ENCODE assay signal across 16 cellular contexts in the genomic region with DNA sequence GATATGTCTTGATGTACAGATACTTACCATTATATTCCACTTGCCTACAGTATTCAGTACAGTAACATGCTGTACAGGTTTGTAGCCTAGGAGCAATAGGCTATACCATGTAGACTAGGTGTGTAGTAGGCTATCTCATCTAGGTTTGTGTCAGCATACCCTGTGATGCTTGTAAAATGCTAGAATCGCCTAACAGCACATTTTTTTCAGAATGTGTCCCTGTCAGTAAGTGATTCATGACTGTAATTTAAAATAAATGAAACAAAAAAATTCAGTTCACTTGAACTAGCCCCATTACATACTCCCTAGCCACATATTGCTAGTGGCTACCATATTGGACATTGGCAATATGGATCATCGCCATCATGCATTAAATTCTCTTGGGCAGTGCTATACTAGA. TPM values are rescaled to one million over a fixed set of nuclear protein-coding genes. Genes with fewer than 3 reads are reported as not detected.
DNase-seq lines count a peak whose midpoint lies in the region; ATAC-seq and TF ChIP-seq lines count a peak whose summit lies in the region.
"Had no signal": no experiment of that assay in that cellular context is flagged by ENCODE, and none has a peak within 500 bp of the region (broad histone marks: within the 10 kb centered on the region; RNA-seq: fewer than 3 reads in every experiment).

No MANE protein-coding gene starts in this region.

- H3K9ac ChIP-seq in Karpas-422 (ENCODE audit: low read length): no peak overlapping the region
- H3K9ac ChIP-seq in H9 (ENCODE audit: extremely low read depth, insufficient read length, low read length): no peak overlapping the region

- H2BK120ac ChIP-seq in H9 (ENCODE audit: low read depth, low read length, poor library complexity, severe bottlenecking): no peak overlapping the region

- H3K27me3 ChIP-seq in Karpas-422 (ENCODE audit: low read length): no peaks in the 10 kb centered on the region
- no peaks in the 10 kb centered on the region for H3K27me3 ChIP-seq in tibial artery
- no peaks in the 10 kb centered on the region for H3K27me3 ChIP-seq in H9 (ENCODE audit: insufficient read depth, low read length)
- no peaks in the 10 kb centered on the region for H3K27me3 ChIP-seq in testis
- H3K27me3 ChIP-seq: BE2C had no signal

- TF ChIP-seq CTCF in coronary artery (IDR thresholded peaks at IDR 0.05) (no peak), tibial artery (IDR thresholded peaks at IDR 0.05) (no peak), glutamatergic neuron (IDR thresholded peaks at IDR 0.05; ENCODE audit: partially characterized antibody, unreplicated experiment) (no peak), H9 (conservative IDR thresholded peaks at IDR 0.05) (no peak), testis (IDR thresholded peaks at IDR 0.05) (no peak)

- H3K23me2 ChIP-seq in H9 (ENCODE audit: insufficient read length, low read depth, low read length, poor library complexity, severe bottlenecking): no peaks in the 10 kb centered on the region

- H3K4ac ChIP-seq in H9 (ENCODE audit: low read depth, low read length): no peak overlapping the region

- H3K9me3 Mint-ChIP-seq in glutamatergic neuron (ENCODE audit: unreplicated experiment) (no peaks in the 10 kb centered on the region), H9 (peaks cover 12 to 13% of the 10 kb centered on the region in 2 experiments)
- H3K9me3 Mint-ChIP-seq: CD4-positive, CD25-positive, alpha-beta regulatory T cell had no signal

- H3K14ac ChIP-seq in H9 (ENCODE audit: insufficient read depth, low read length): no peak overlapping the region

- H3K9me3 ChIP-seq in Karpas-422 (ENCODE audit: low read length): no peaks in the 10 kb centered on the region
- H3K9me3 ChIP-seq in tibial artery: no peaks in the 10 kb centered on the region
- peaks cover 14% of the 10 kb centered on the region for H3K9me3 ChIP-seq in H9 (ENCODE audit: control insufficient read depth, low read depth, low read length)
- no peaks in the 10 kb centered on the region for H3K9me3 ChIP-seq in testis
- H3K9me3 ChIP-seq: BE2C, Caco-2 had no signal

- peaks cover 12% of the 10 kb centered on the region for H3K79me1 ChIP-seq in H9 (ENCODE audit: insufficient read depth, low read depth, low read length, poor library complexity, severe bottlenecking)

- peaks cover 15% of the 10 kb centered on the region for H3K36me3 ChIP-seq in Karpas-422 (ENCODE audit: insufficient read depth, low read length)
- H3K36me3 ChIP-seq in tibial artery: peaks cover 0 to 19% (median 9%) of the 10 kb centered on the region in 3 donors
- no peaks in the 10 kb centered on the region for H3K36me3 ChIP-seq in testis (ENCODE audit: low read depth, missing control alignments)

- H3K23ac ChIP-seq in H9 (ENCODE audit: insufficient read length, low read depth, low read length): no peak overlapping the region

- H3K4me3 ChIP-seq in Karpas-422 (ENCODE audit: low read length) (no peak overlapping the region), coronary artery (no peak overlapping the region), tibial artery (no peak overlapping the region), testis (no peak overlapping the region)
- H3K4me3 ChIP-seq: GM23338 had no signal

- H3K4me2 ChIP-seq in Karpas-422 (ENCODE audit: low read depth, low read length, poor library complexity, severe bottlenecking) (no peak overlapping the region), H9 (ENCODE audit: insufficient read depth, insufficient read length, low read length) (no peak overlapping the region)
- H3K4me2 ChIP-seq: GM23338 had no signal

- WGBS in H9 (ENCODE audit: extremely low coverage, insufficient read length, low lambda C conversion rate): no CpG with 5 or more reads among the region's 2 CpGs
- 88 to 92% methylated on average over 2 of the region's 2 CpGs for WGBS in testis, 2 donors

- H2BK5ac ChIP-seq in H9 (ENCODE audit: insufficient read length, low read length): no peak overlapping the region

- H2BK15ac ChIP-seq in H9 (ENCODE audit: low read depth, low read length): no peak overlapping the region

- H3K79me2 ChIP-seq in Karpas-422 (ENCODE audit: low read length): peaks cover 71% of the 10 kb centered on the region
- peaks cover 12% of the 10 kb centered on the region; the same call in 1 of the 2 replicates for H3K79me2 ChIP-seq in H9 (ENCODE audit: insufficient read depth, low read length)

- CTCF ChIA-PET in HEK293T (lab: Yijun Ruan, JAX): no interaction called here

- H3K18ac ChIP-seq in H9 (ENCODE audit: insufficient read length, low read depth, low read length): no peak overlapping the region

- H3K9me2 ChIP-seq in Karpas-422 (replicated peaks; ENCODE audit: insufficient read depth, low read length): no peaks in the 10 kb centered on the region

- no peak overlapping the region for H2BK20ac ChIP-seq in H9 (ENCODE audit: low read depth, low read length, poor library complexity, severe bottlenecking)

- ATAC-seq in GM21619 (IDR thresholded peaks at IDR 0.05; ENCODE audit: unreplicated experiment): no peak
- ATAC-seq: GM23338, HCT116 had no signal

- no peak for DNase-seq in HEK293T (ENCODE audit: extremely low spot score)
- DNase-seq in Karpas-422: peak; percentile 41
- no peak for DNase-seq in coronary artery (ENCODE audit: low spot score)
- no peak for DNase-seq in tibial artery
- no peak for DNase-seq in glutamatergic neuron
- no peak for DNase-seq in H9
- DNase-seq in testis: no peak
- DNase-seq: ACHN; BE2C; C1 segment of cervical spinal cord; Caco-2; CD4-positive, CD25-positive, alpha-beta regulatory T cell; GDM1 had no signal

- intact Hi-C loops in tibial artery (cut with DNase I; ENCODE audit: low total_unique reads) (no loop called here), testis (cut with DNase I; ENCODE audit: low total_unique reads) (no loop called here)

- H2AFZ ChIP-seq in Karpas-422 (ENCODE audit: low read length) (no peak overlapping the region), H9 (ENCODE audit: low read length) (no peak overlapping the region)
- H2AFZ ChIP-seq: GM23338 had no signal

- no peak overlapping the region for H4K91ac ChIP-seq in H9 (ENCODE audit: insufficient read length, low read depth, low read length)

- H3K4me3 Mint-ChIP-seq in glutamatergic neuron (ENCODE audit: unreplicated experiment): no peak overlapping the region
- no peak overlapping the region for H3K4me3 Mint-ChIP-seq in H9
- H3K4me3 Mint-ChIP-seq: CD4-positive, CD25-positive, alpha-beta regulatory T cell; GM23338 had no signal

- TF ChIP-seq POLR2A in testis (IDR thresholded peaks at IDR 0.05): no peak

- POLR2A ChIA-PET in HEK293T (lab: Yijun Ruan, JAX): no interaction called here

- H3K36me3 Mint-ChIP-seq in glutamatergic neuron (ENCODE audit: unreplicated experiment) (peaks cover 12% of the 10 kb centered on the region), H9 (ENCODE audit: insufficient read depth in 1 of 3, low read depth in 3 of 3) (peaks cover 31 to 35% (median 32%) of the 10 kb centered on the region in 3 experiments)

- H3K4me1 ChIP-seq in Karpas-422 (ENCODE audit: low read length) (peaks cover 28% of the 10 kb centered on the region), tibial artery (peaks cover 0 to 84% (median 47%) of the 10 kb centered on the region in 4 donors), H9 (ENCODE audit: insufficient read depth, low read length) (no peaks in the 10 kb centered on the region), testis (no peaks in the 10 kb centered on the region)
- H3K4me1 ChIP-seq: BE2C, Caco-2 had no signal

- no peak overlapping the region for H2BK12ac ChIP-seq in H9 (ENCODE audit: insufficient read length, low read depth, low read length)

- no peak overlapping the region for H3K56ac ChIP-seq in H9 (ENCODE audit: insufficient read length, low read depth, low read length)

- no peak overlapping the region for H4K8ac ChIP-seq in H9 (replicated peaks; ENCODE audit: insufficient read length, low read depth, low read length)

- H4K5ac ChIP-seq in H9 (ENCODE audit: insufficient read length, low read depth, low read length): no peak overlapping the region

- H3K27ac Mint-ChIP-seq in glutamatergic neuron (ENCODE audit: unreplicated experiment) (no peak overlapping the region), H9 (no peak overlapping the region)
- H3K27ac Mint-ChIP-seq: GM23338 had no signal

- H4K20me1 ChIP-seq in Karpas-422 (ENCODE audit: insufficient read depth, low read depth, low read length) (no peaks in the 10 kb centered on the region), H9 (ENCODE audit: control insufficient read depth, insufficient read depth, insufficient read length) (no peaks in the 10 kb centered on the region)

- peaks cover 13% of the 10 kb centered on the region for H3K4me1 Mint-ChIP-seq in glutamatergic neuron (ENCODE audit: low read depth, unreplicated experiment)
- peaks cover 9 to 12% of the 10 kb centered on the region in 2 experiments for H3K4me1 Mint-ChIP-seq in H9
- H3K4me1 Mint-ChIP-seq: CD4-positive, CD25-positive, alpha-beta regulatory T cell had no signal

- H3K27me3 Mint-ChIP-seq in glutamatergic neuron (ENCODE audit: unreplicated experiment) (peaks cover 5% of the 10 kb centered on the region), H9 (ENCODE audit: low read depth) (no peaks in the 10 kb centered on the region)

- H2AK5ac ChIP-seq in H9 (ENCODE audit: insufficient read length, low read length): no peak overlapping the region

- no peak overlapping the region for H3K27ac ChIP-seq in Karpas-422 (ENCODE audit: low read length)
- peak overlapping the region; percentile 32 to 86 for H3K27ac ChIP-seq in coronary artery
- peak overlapping the region; percentile 72 to 79 for H3K27ac ChIP-seq in tibial artery
- H3K27ac ChIP-seq in H9 (ENCODE audit: insufficient read length, low read depth, low read length): no peak overlapping the region
- no peak overlapping the region for H3K27ac ChIP-seq in testis

- no peak overlapping the region for H3T11ph ChIP-seq in H9 (ENCODE audit: low read length)

TF ChIP-seq in HEK293T, 16 proteins besides CTCF, POLR2A, EP300 and RAD21:
- TF ChIP-seq SP1 (IDR thresholded peaks at IDR 0.05): no peak
- peak; percentile 52 for TF ChIP-seq PKNOX1 (IDR thresholded peaks at IDR 0.05)

RNA-seq across cellular contexts. Expression of gene CLIC4, which starts 51.3 kb away (rescaled TPM):
- 49.1 and 87.4 TPM in 2 replicates for total RNA-seq in Karpas-422 (2014; rRNA removed; shearing (Covaris generic); ENCODE audit: low replicate concordance)
- total RNA-seq in glutamatergic neuron (ENCODE audit: unreplicated experiment) (121 TPM), H9 (2021) (230 and 240 TPM in 2 replicates), testis (10 to 100 TPM; 47.2 to 48.8 TPM)
- polyA plus RNA-seq in testis (ENCODE audit: insufficient read depth, low read depth, low replicate concordance): 72.4 TPM

Comparison
In these comparisons a context has a peak if more than half of its experiments do, and no peak if none do; other contexts are left out.
1. H3K27ac ChIP-seq: peak in coronary artery (2 of 2) and tibial artery (2 of 2); none in Karpas-422 (single experiment), H9 (single experiment) and testis (0 of 2).